23 cellular contexts compared by ENCODE assay signal in the genomic region with DNA sequence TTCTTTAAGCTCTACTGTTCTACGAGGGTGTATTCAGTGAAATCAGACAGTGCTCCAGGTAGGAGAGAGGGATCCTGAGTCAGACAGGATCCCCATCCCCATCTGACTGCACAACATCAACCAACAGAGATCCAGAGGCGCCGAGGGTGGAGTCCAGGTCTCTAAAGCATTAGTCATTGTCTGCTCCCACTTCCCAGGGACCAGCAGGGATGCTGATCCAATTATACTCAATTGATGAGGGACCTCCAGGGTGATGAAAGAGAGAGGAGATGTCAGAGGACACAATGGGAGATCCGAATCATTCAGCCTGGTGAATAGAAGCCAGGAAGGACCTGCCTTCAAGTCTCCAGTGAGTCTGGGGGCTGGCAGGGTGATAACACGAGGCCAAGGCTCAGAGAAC. TPM values are rescaled to one million over a fixed set of nuclear protein-coding genes. Genes with fewer than 3 reads are reported as not detected.
DNase-seq lines count a peak whose midpoint lies in the region; ATAC-seq, FAIRE-seq and TF ChIP-seq lines count a peak whose summit lies in the region.
"Had no signal": no experiment of that assay in that cellular context is flagged by ENCODE, and none has a peak within 500 bp of the region (broad histone marks: within the 10 kb centered on the region; RNA-seq: fewer than 3 reads in every experiment).

No MANE protein-coding gene starts in this region.

- ATAC-seq in HG02678 (IDR thresholded peaks at IDR 0.05; ENCODE audit: unreplicated experiment) (no peak), upper lobe of left lung (ENCODE audit: low FRiP score in 2 of 2) (no peak)

- no peaks in the 10 kb centered on the region for H3K9me3 Mint-ChIP-seq in glutamatergic neuron (ENCODE audit: unreplicated experiment)

- H3K27me3 Mint-ChIP-seq in glutamatergic neuron (ENCODE audit: unreplicated experiment), result peaks cover 5% of the 10 kb centered on the region
- H3K27me3 Mint-ChIP-seq: CD4-positive, alpha-beta memory T cell; IgD-negative memory B cell had no signal

- TF ChIP-seq EP300 in upper lobe of left lung (IDR thresholded peaks at IDR 0.05), result no peak

- H3K27ac ChIP-seq in upper lobe of left lung, result no peak overlapping the region
- H3K27ac ChIP-seq: BLaER1, GM23248 had no signal

- peaks cover 5% of the 10 kb centered on the region for H3K4me1 Mint-ChIP-seq in glutamatergic neuron (ENCODE audit: low read depth, unreplicated experiment)
- H3K4me1 Mint-ChIP-seq: CD4-positive, alpha-beta memory T cell; IgD-negative memory B cell had no signal

- peaks cover 0 to 10% (median 4%) of the 10 kb centered on the region in 4 donors for H3K9me3 ChIP-seq in upper lobe of left lung
- H3K9me3 ChIP-seq: HAP-1 had no signal

- DNase-seq in GM12891 (ENCODE audit: insufficient read length, low spot score) (no peak), NCI-H82 treated with DMSO at 0.1 percent for 48 hours (lab: John Stamatoyannopoulos, UW; ENCODE audit: unreplicated experiment) (peak; percentile 93), glutamatergic neuron (no peak), middle frontal gyrus (ENCODE audit: extremely low spot score, low spot score) (no peak), HPDE6-E6E7 (ENCODE audit: extremely low spot score) (no peak), upper lobe of left lung (no peak)
- DNase-seq: CD4-positive, alpha-beta memory T cell; DMS 273 treated with DMSO at 0.1 percent for 48 hours; DMS79 treated with DMSO at 0.1 percent for 48 hours; GM23248; NCI-H1105 treated with DMSO at 0.1 percent for 48 hours; NCI-H1694 treated with DMSO at 0.1 percent for 48 hours; NCI-H2081 treated with DMSO at 0.1 percent for 48 hours; NCI-H774; OCI-M1; SW 1271; T-helper 2 cell had no signal

- 87 to 91% methylated on average over 5 of the region's 5 CpGs for WGBS in upper lobe of left lung, 2 donors

- no peaks in the 10 kb centered on the region for H3K4me1 ChIP-seq in upper lobe of left lung
- H3K4me1 ChIP-seq: BLaER1, HAP-1 had no signal

- H3K4me3 ChIP-seq in upper lobe of left lung, result no peak overlapping the region
- H3K4me3 ChIP-seq: BLaER1, GM23248, HAP-1 had no signal

- peak; percentile 9 for FAIRE-seq in GM12891 (lab: Jason Lieb, UNC)
- FAIRE-seq: GM12892, RCC 7860 had no signal

- peak overlapping the region; percentile 75 for H3K27ac Mint-ChIP-seq in glutamatergic neuron (ENCODE audit: unreplicated experiment)
- H3K27ac Mint-ChIP-seq: CD4-positive, alpha-beta memory T cell; IgD-negative memory B cell had no signal

- H3K4me3 Mint-ChIP-seq in glutamatergic neuron (ENCODE audit: unreplicated experiment), result no peak overlapping the region
- H3K4me3 Mint-ChIP-seq: CD4-positive, alpha-beta memory T cell; IgD-negative memory B cell had no signal

- no peaks in the 10 kb centered on the region for H3K27me3 ChIP-seq in upper lobe of left lung
- H3K27me3 ChIP-seq: BLaER1 had no signal

- TF ChIP-seq CTCF in glutamatergic neuron (IDR thresholded peaks at IDR 0.05; ENCODE audit: partially characterized antibody, unreplicated experiment) (no peak), upper lobe of left lung (IDR thresholded peaks at IDR 0.05) (no peak)

- no peak for TF ChIP-seq POLR2A in GM12891 (IDR thresholded peaks at IDR 0.05; ENCODE audit: low read depth, low read length)
- TF ChIP-seq POLR2A in upper lobe of left lung (IDR thresholded peaks at IDR 0.05), result no peak

- peaks cover 5% of the 10 kb centered on the region for H3K36me3 Mint-ChIP-seq in glutamatergic neuron (ENCODE audit: unreplicated experiment)

- no peaks in the 10 kb centered on the region for H3K36me3 ChIP-seq in upper lobe of left lung
- H3K36me3 ChIP-seq: BLaER1, HAP-1 had no signal

TF ChIP-seq in GM12891, 5 proteins besides CTCF, POLR2A, EP300 and RAD21:
- no peak for TF ChIP-seq POU2F2 (IDR thresholded peaks at IDR 0.05; ENCODE audit: low read depth, low read length)
- TF ChIP-seq TAF1 (IDR thresholded peaks at IDR 0.05; ENCODE audit: low read depth, low read length), result no peak
- no peak for TF ChIP-seq PAX5 (IDR thresholded peaks at IDR 0.05; ENCODE audit: insufficient read depth, low read length, severe bottlenecking)
- no peak for TF ChIP-seq POLR2AphosphoS5 (IDR thresholded peaks at IDR 0.05; ENCODE audit: low read depth, low read length)
- TF ChIP-seq SPI1 (IDR thresholded peaks at IDR 0.05; ENCODE audit: low read depth, low read length), result no peak

RNA-seq across cellular contexts. Expression of a gene that starts 39.5 kb away (rescaled TPM):
- polyA plus RNA-seq in GM12891 (2012; ENCODE audit: low read depth, missing spikeins), result 247 TPM
- 2,298 TPM for total RNA-seq in glutamatergic neuron (ENCODE audit: unreplicated experiment)
- 100 to 1,000 TPM in 1 of 6 donors, 10 to 100 TPM in 5; 38.3 to 103 (median 52.2) TPM for total RNA-seq in upper lobe of left lung

RNA-seq across cellular contexts. Expression of a gene that starts 52.1 kb away (rescaled TPM):
- polyA plus RNA-seq in GM12891 (2012; ENCODE audit: low read depth, missing spikeins), result 3.2 TPM
- total RNA-seq in glutamatergic neuron (ENCODE audit: unreplicated experiment) (6.3 TPM), upper lobe of left lung (10 to 100 TPM; 12.6 to 20.1 (median 15.1) TPM)

Comparison
In these comparisons a context has a peak if more than half of its experiments do, and no peak if none do; other contexts are left out.
1. RNA of a gene that starts 39.5 kb away (total RNA-seq): 2,298 TPM in glutamatergic neuron (single experiment); 38.3 to 103 TPM in upper lobe of left lung; every median in the first group is over 10 times any median in the second.